ENCODE assay signal across 1 cellular context in genomic region chr6:149648148-149649145, GRCh38.
TF ChIP-seq lines count a peak whose summit lies in the region.

Gene KATNA1 (minus strand): TSS chr6:149648714. CDS start chr6:149638547, 10,167 bp downstream.

TF ChIP-seq in HEK293, 187 proteins besides CTCF, POLR2A, EP300 and RAD21 (continued from another document and continues in another):
- TF ChIP-seq ZBTB11 (tag by site-specific recombination; conservative IDR thresholded peaks at IDR 0.05; ENCODE audit: low read depth) (peak; percentile 83), ZNF621 (tag by site-specific recombination; IDR thresholded peaks at IDR 0.05) (no peak), ZNF394 (tag by site-specific recombination; IDR thresholded peaks at IDR 0.05; ENCODE audit: borderline replicate concordance) (0 out of 2 replicates have a peak, but pooled peaks have one; percentile 23), ZNF350 (tag by site-specific recombination; IDR thresholded peaks at IDR 0.05) (no peak), ZNF324 (tag by site-specific recombination; IDR thresholded peaks at IDR 0.05) (no peak), ZNF792 (tag by site-specific recombination; IDR thresholded peaks at IDR 0.05) (no peak), ZNF169 (tag by site-specific recombination; IDR thresholded peaks at IDR 0.05) (no peak), SALL2 (tag by site-specific recombination; IDR thresholded peaks at IDR 0.05; ENCODE audit: borderline replicate concordance) (no peak), ZSCAN30 (tag by site-specific recombination; IDR thresholded peaks at IDR 0.05) (peak; percentile 87), ZNF600 (tag by site-specific recombination; IDR thresholded peaks at IDR 0.05) (peak; percentile 82), ZNF768 (tag by site-specific recombination; IDR thresholded peaks at IDR 0.05) (no peak), ZNF37A (tag by site-specific recombination; IDR thresholded peaks at IDR 0.05) (no peak), ZNF48 (tag by site-specific recombination; IDR thresholded peaks at IDR 0.05) (no peak), ZNF341 (tag by site-specific recombination; IDR thresholded peaks at IDR 0.05; ENCODE audit: low read depth) (no peak), ZBTB7A (tag by site-specific recombination; IDR thresholded peaks at IDR 0.05; ENCODE audit: low read depth) (peak; percentile 39; the same call in 1 of the 2 replicates), ZNF658 (tag by site-specific recombination; IDR thresholded peaks at IDR 0.05) (no peak), ZNF398 (tag by site-specific recombination; IDR thresholded peaks at IDR 0.05) (peak; percentile 25; the same call in 1 of the 2 replicates), ZSCAN5A (tag by site-specific recombination; IDR thresholded peaks at IDR 0.05) (no peak), SP2 (tag by site-specific recombination; IDR thresholded peaks at IDR 0.05) (peak; percentile 99), ZNF660 (tag by site-specific recombination; IDR thresholded peaks at IDR 0.05) (0 out of 2 replicates have a peak, but pooled peaks have one; percentile 26), ZFHX2 (tag by site-specific recombination; conservative IDR thresholded peaks at IDR 0.05) (no peak), ZNF513 (tag by site-specific recombination; IDR thresholded peaks at IDR 0.05) (no peak), ZNF707 (tag by site-specific recombination; IDR thresholded peaks at IDR 0.05) (no peak), PBX3 (CRISPR knock-in tag; IDR thresholded peaks at IDR 0.05) (peak; percentile 86; the same call in 1 of the 2 replicates), ZNF423 (tag by site-specific recombination; IDR thresholded peaks at IDR 0.05) (0 out of 2 replicates have a peak, but pooled peaks have one; percentile 11), ZBTB20 (tag by site-specific recombination; IDR thresholded peaks at IDR 0.05) (peak; percentile 81), ATF2 (tag by site-specific recombination; IDR thresholded peaks at IDR 0.05; ENCODE audit: low read depth) (no peak), PRDM4 (tag by site-specific recombination; IDR thresholded peaks at IDR 0.05) (0 out of 2 replicates have a peak, but pooled peaks have one; percentile 24), ZNF837 (tag by site-specific recombination; IDR thresholded peaks at IDR 0.05) (no peak), ZNF10 (tag by site-specific recombination; IDR thresholded peaks at IDR 0.05) (no peak), ZNF335 (tag by site-specific recombination; conservative IDR thresholded peaks at IDR 0.05) (peak; percentile 99), ZNF148 (tag by site-specific recombination; IDR thresholded peaks at IDR 0.05; ENCODE audit: borderline replicate concordance) (no peak), SETDB1 (IDR thresholded peaks at IDR 0.05; ENCODE audit: insufficient read length, low read length) (no peak), GLIS2 (tag by site-specific recombination; IDR thresholded peaks at IDR 0.05) (peak; percentile 53), ZNF560 (tag by site-specific recombination; IDR thresholded peaks at IDR 0.05; ENCODE audit: borderline replicate concordance) (no peak), ZNF391 (tag by site-specific recombination; IDR thresholded peaks at IDR 0.05; ENCODE audit: borderline replicate concordance, low read depth) (peak; percentile 57; the same call in 1 of the 2 replicates), ZNF521 (tag by site-specific recombination; IDR thresholded peaks at IDR 0.05) (no peak), KLF1 (tag by site-specific recombination; IDR thresholded peaks at IDR 0.05) (peak; percentile 93), ZNF16 (tag by site-specific recombination; IDR thresholded peaks at IDR 0.05; ENCODE audit: low read depth) (no peak), ZFP69B (tag by site-specific recombination; IDR thresholded peaks at IDR 0.05) (peak; percentile 86), MYNN (tag by site-specific recombination; IDR thresholded peaks at IDR 0.05; ENCODE audit: borderline replicate concordance) (no peak), ZNF626 (tag by site-specific recombination; IDR thresholded peaks at IDR 0.05) (no peak), ZFP37 (tag by site-specific recombination; IDR thresholded peaks at IDR 0.05) (peak; percentile 46; the same call in 1 of the 2 replicates), ZNF24 (tag by site-specific recombination; IDR thresholded peaks at IDR 0.05) (no peak), OSR2 (tag by site-specific recombination; IDR thresholded peaks at IDR 0.05) (peak; percentile 37), ZNF548 (tag by site-specific recombination; IDR thresholded peaks at IDR 0.05) (no peak), ZNF223 (tag by site-specific recombination; IDR thresholded peaks at IDR 0.05) (no peak), BCL11B (tag by site-specific recombination; IDR thresholded peaks at IDR 0.05; ENCODE audit: low read depth) (peak; percentile 83), SP3 (tag by site-specific recombination; IDR thresholded peaks at IDR 0.05) (peak; percentile 84), ZNF785 (tag by site-specific recombination; IDR thresholded peaks at IDR 0.05) (no peak), ZNF555 (tag by site-specific recombination; conservative IDR thresholded peaks at IDR 0.05) (no peak), ZEB2 (tag by site-specific recombination; IDR thresholded peaks at IDR 0.05) (peak; percentile 88), ZNF416 (tag by site-specific recombination; IDR thresholded peaks at IDR 0.05) (no peak), ZNF2 (tag by site-specific recombination; IDR thresholded peaks at IDR 0.05) (peak; percentile 46)
